33 cellular contexts compared by ENCODE assay signal in the genomic region with DNA sequence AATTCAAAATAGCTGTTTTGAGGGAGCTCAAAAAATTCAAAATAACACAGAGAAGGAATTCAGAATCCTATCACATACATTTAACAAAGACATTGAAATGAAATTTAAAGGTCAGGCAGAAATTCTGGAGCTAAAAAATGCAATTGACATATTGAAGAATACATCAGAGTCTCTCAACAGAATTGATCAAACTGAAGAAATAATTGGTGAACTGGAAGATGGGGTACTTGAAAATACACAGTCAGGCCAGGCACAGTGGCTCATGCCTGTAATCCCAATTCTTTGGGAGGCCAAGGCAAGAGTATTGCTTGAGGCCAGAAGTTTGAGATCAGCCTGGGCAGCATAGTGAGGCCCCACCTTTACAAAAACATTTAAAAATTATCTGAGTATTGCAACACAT.
"Had no signal": no experiment of that assay in that cellular context is flagged by ENCODE, and none has a peak within 500 bp of the region (broad histone marks: within the 10 kb centered on the region; RNA-seq: fewer than 3 reads in every experiment).

No MANE protein-coding gene starts in this region.

- H3K27ac ChIP-seq: adrenal gland, body of pancreas, brain microvascular endothelial cell, breast epithelium, VCaP had no signal

- H3K9me3 ChIP-seq: adrenal gland had no signal

- H3K4me1 ChIP-seq: adrenal gland had no signal

- ATAC-seq: activated CD8-positive, alpha-beta T cell treated with anti-CD3 and anti-CD28 coated beads for 36 hours; activated naive CD4-positive, alpha-beta T cell treated with anti-CD3 and anti-CD28 coated beads, Interleukin-2, amount 50 U/mL, for 72 hours; activated T-cell treated with anti-CD3 and anti-CD28 coated beads, Interleukin-2, amount 50 U/mL, for 4 hours; activated T-cell treated with anti-CD3 and anti-CD28 coated beads, Interleukin-2, amount 50 U/mL, for 72 hours; activated T-helper 17 cell treated with anti-CD3 and anti-CD28 coated beads, Interleukin-2, amount 50 U/mL, for 72 hours; body of pancreas had no signal

- H3K36me3 ChIP-seq: adrenal gland, brain microvascular endothelial cell, breast epithelium had no signal

- FAIRE-seq: astrocyte, TTC549 had no signal

- H3K27me3 ChIP-seq: adrenal gland, body of pancreas, brain microvascular endothelial cell, breast epithelium had no signal

- DNase-seq: activated B cell treated with CpG ODN at 0.5 μM for 24 hours; activated CD4-positive, alpha-beta memory T cell treated with anti-CD3 and anti-CD28 coated beads for 36 hours; activated CD4-positive, alpha-beta T cell treated with anti-CD3 and anti-CD28 coated beads for 4 hours; activated CD4-positive, alpha-beta T cell treated with anti-CD3 and anti-CD28 coated beads, Interleukin-2, amount 10 ng/mL, durations not matched to agents 24 days and 14 days; activated CD4-positive, alpha-beta T cell treated with anti-CD3 and anti-CD28 coated beads, Interleukin-2, amount 50 U/mL, for 1 hour; activated CD4-positive, alpha-beta T cell treated with anti-CD3 and anti-CD28 coated beads, Interleukin-2, amount 50 U/mL, for 4 hours; activated CD4-positive, CD25-positive, alpha-beta regulatory T cell treated with anti-CD3 and anti-CD28 coated beads, Interleukin-2, amount 50 U/mL, for 72 hours; activated CD8-positive, alpha-beta memory T cell treated with anti-CD3 and anti-CD28 coated beads, Interleukin-2, amount 50 U/mL, for 4 hours; activated CD8-positive, alpha-beta T cell treated with anti-CD3 and anti-CD28 coated beads for 36 hours; activated effector memory CD4-positive, alpha-beta T cell treated with anti-CD3 and anti-CD28 coated beads, Interleukin-2, amount 50 U/mL, for 16 hours; activated gamma-delta T cell treated with Interleukin-2 at 50 U/mL for 16 hours; activated naive CD4-positive, alpha-beta T cell; activated naive CD4-positive, alpha-beta T cell treated with anti-CD3 and anti-CD28 coated beads for 36 hours; activated naive CD4-positive, alpha-beta T cell treated with anti-CD3 and anti-CD28 coated beads, Interleukin-2, amount 50 U/mL, for 16 hours; activated naive CD8-positive, alpha-beta T cell treated with anti-CD3 and anti-CD28 coated beads for 36 hours; activated T-cell treated with anti-CD3 and anti-CD28 coated beads for 4 hours; activated T-cell treated with anti-CD3 and anti-CD28 coated beads, Interleukin-2, amount 50 U/mL, for 1 hour; activated T-cell treated with anti-CD3 and anti-CD28 coated beads, Interleukin-2, amount 50 U/mL, for 4 hours; activated T-cell treated with anti-CD3 and anti-CD28 coated beads, Interleukin-2, amount 50 U/mL, for 72 hours; adrenal gland; amniotic stem cell; aorta; body of pancreas; brain microvascular endothelial cell; central memory CD4-positive, alpha-beta T cell; T-helper 2 cell; T-helper 9 cell had no signal

- H3K4me3 ChIP-seq: adrenal gland, body of pancreas, breast epithelium had no signal
